In genomic region chr3:186950402-186951093, GRCh38 we compare ENCODE assay signal across 20 cellular contexts. TPM values are rescaled to one million over a fixed set of nuclear protein-coding genes. Genes with fewer than 3 reads are reported as not detected.
DNase-seq lines count a peak whose midpoint lies in the region; ATAC-seq and TF ChIP-seq lines count a peak whose summit lies in the region.
"Had no signal": no experiment of that assay in that cellular context is flagged by ENCODE, and none has a peak within 500 bp of the region (broad histone marks: within the 10 kb centered on the region; RNA-seq: fewer than 3 reads in every experiment).

No MANE protein-coding gene starts in this region.

- H3K27me3 ChIP-seq in left lung, result no peaks in the 10 kb centered on the region
- H3K27me3 ChIP-seq in PC-3 (ENCODE audit: low read length), result no peaks in the 10 kb centered on the region
- H3K27me3 ChIP-seq: colonic mucosa, MG63, pancreas, stomach had no signal

- H2AFZ ChIP-seq in OCI-LY7 (ENCODE audit: low read length) (no peak overlapping the region), PC-3 (ENCODE audit: low read length) (no peak overlapping the region)

- peaks cover 39% of the 10 kb centered on the region for H3K4me1 Mint-ChIP-seq in activated naive CD8-positive, alpha-beta T cell treated with anti-CD3 and anti-CD28 coated beads, Interleukin-2, amount 10 ng/mL, durations not matched to agents 7 days and 5 days
- peaks cover 42% of the 10 kb centered on the region for H3K4me1 Mint-ChIP-seq in activated naive CD8-positive, alpha-beta T cell treated with anti-CD3 and anti-CD28 coated beads for 36 hours
- peaks cover 79 to 82% of the 10 kb centered on the region in 2 donors for H3K4me1 Mint-ChIP-seq in effector memory CD8-positive, alpha-beta T cell (ENCODE audit: low read depth in 2 of 2)
- peaks cover 89% of the 10 kb centered on the region for H3K4me1 Mint-ChIP-seq in stimulated activated effector memory CD8-positive, alpha-beta T cell treated with anti-CD3 and anti-CD28 coated beads, Interleukin-12 subunit alpha, Interleukin-12 subunit beta, amount 100 ng/mL, for 72 hours

- no peak for ATAC-seq in activated naive CD8-positive, alpha-beta T cell treated with anti-CD3 and anti-CD28 coated beads, Interleukin-2, amount 10 ng/mL, durations not matched to agents 7 days and 5 days (ENCODE audit: low read depth)
- no peak for ATAC-seq in effector memory CD8-positive, alpha-beta T cell (replicated peaks)
- peak; percentile 47 for ATAC-seq in stimulated activated effector memory CD8-positive, alpha-beta T cell treated with anti-CD3 and anti-CD28 coated beads, Interleukin-12 subunit alpha, Interleukin-12 subunit beta, amount 100 ng/mL, for 72 hours
- ATAC-seq in left lung (no peak), PC-3 (no peak)
- ATAC-seq: HepG2, Panc1, pancreas had no signal

- intact Hi-C loops in OCI-LY7 (cut with micrococcal nuclease; ENCODE audit: unreplicated experiment) (no loop called here), left lung (cut with DNase I) (no loop called here), PC-3 (cut with micrococcal nuclease) (no loop called here)

- H3K9me3 ChIP-seq in OCI-LY7 (ENCODE audit: low read length), result peaks cover 12% of the 10 kb centered on the region; the same call in 1 of the 2 replicates
- no peaks in the 10 kb centered on the region for H3K9me3 ChIP-seq in left lung
- H3K9me3 ChIP-seq in PC-3 (ENCODE audit: low read length), result no peaks in the 10 kb centered on the region
- H3K9me3 ChIP-seq: colonic mucosa, pancreas had no signal

- H3K79me2 ChIP-seq in OCI-LY7 (ENCODE audit: insufficient read depth, low read depth, low read length), result peaks cover 67% of the 10 kb centered on the region
- H3K79me2 ChIP-seq in PC-3 (ENCODE audit: low read length), result no peaks in the 10 kb centered on the region

- H3K4me3 Mint-ChIP-seq in activated naive CD8-positive, alpha-beta T cell treated with anti-CD3 and anti-CD28 coated beads, Interleukin-2, amount 10 ng/mL, durations not matched to agents 7 days and 5 days, result no peak overlapping the region
- no peak overlapping the region for H3K4me3 Mint-ChIP-seq in activated naive CD8-positive, alpha-beta T cell treated with anti-CD3 and anti-CD28 coated beads for 36 hours
- peak overlapping the region; percentile 21 to 33 for H3K4me3 Mint-ChIP-seq in effector memory CD8-positive, alpha-beta T cell
- no peak overlapping the region for H3K4me3 Mint-ChIP-seq in stimulated activated effector memory CD8-positive, alpha-beta T cell treated with anti-CD3 and anti-CD28 coated beads, Interleukin-12 subunit alpha, Interleukin-12 subunit beta, amount 100 ng/mL, for 72 hours

- H3K27ac Mint-ChIP-seq in activated naive CD8-positive, alpha-beta T cell treated with anti-CD3 and anti-CD28 coated beads, Interleukin-2, amount 10 ng/mL, durations not matched to agents 7 days and 5 days, result peak overlapping the region; percentile 71
- H3K27ac Mint-ChIP-seq in activated naive CD8-positive, alpha-beta T cell treated with anti-CD3 and anti-CD28 coated beads for 36 hours, result no peak overlapping the region
- peak overlapping the region in 1 of 2 donors; percentile 86 for H3K27ac Mint-ChIP-seq in effector memory CD8-positive, alpha-beta T cell
- H3K27ac Mint-ChIP-seq in stimulated activated effector memory CD8-positive, alpha-beta T cell treated with anti-CD3 and anti-CD28 coated beads, Interleukin-12 subunit alpha, Interleukin-12 subunit beta, amount 100 ng/mL, for 72 hours, result peak overlapping the region; percentile 89

- H3K27me3 Mint-ChIP-seq in activated naive CD8-positive, alpha-beta T cell treated with anti-CD3 and anti-CD28 coated beads, Interleukin-2, amount 10 ng/mL, durations not matched to agents 7 days and 5 days, result no peaks in the 10 kb centered on the region
- no peaks in the 10 kb centered on the region for H3K27me3 Mint-ChIP-seq in activated naive CD8-positive, alpha-beta T cell treated with anti-CD3 and anti-CD28 coated beads for 36 hours
- no peaks in the 10 kb centered on the region for H3K27me3 Mint-ChIP-seq in effector memory CD8-positive, alpha-beta T cell

- H3K9ac ChIP-seq in PC-3 (ENCODE audit: low read length), result no peak overlapping the region

- CTCF ChIA-PET in OCI-LY7 (lab: Charles Lee; ENCODE audit: unreplicated experiment), result no interaction called here
- CTCF ChIA-PET in PC-3 (lab: Charles Lee), result no interaction called here

- H4K20me1 ChIP-seq in OCI-LY7 (ENCODE audit: insufficient read depth, low read length) (no peaks in the 10 kb centered on the region), PC-3 (ENCODE audit: low read length) (no peaks in the 10 kb centered on the region)

- H3K36me3 Mint-ChIP-seq in activated naive CD8-positive, alpha-beta T cell treated with anti-CD3 and anti-CD28 coated beads, Interleukin-2, amount 10 ng/mL, durations not matched to agents 7 days and 5 days, result peaks cover 74% of the 10 kb centered on the region
- peaks cover 60% of the 10 kb centered on the region for H3K36me3 Mint-ChIP-seq in activated naive CD8-positive, alpha-beta T cell treated with anti-CD3 and anti-CD28 coated beads for 36 hours
- H3K36me3 Mint-ChIP-seq in effector memory CD8-positive, alpha-beta T cell (ENCODE audit: insufficient read depth), result peaks cover 13% of the 10 kb centered on the region
- H3K36me3 Mint-ChIP-seq in stimulated activated effector memory CD8-positive, alpha-beta T cell treated with anti-CD3 and anti-CD28 coated beads, Interleukin-12 subunit alpha, Interleukin-12 subunit beta, amount 100 ng/mL, for 72 hours, result peaks cover 41% of the 10 kb centered on the region

- TF ChIP-seq CTCF in OCI-LY7 (conservative IDR thresholded peaks at IDR 0.05; ENCODE audit: low read length), result no peak
- no peak for TF ChIP-seq CTCF in left lung (IDR thresholded peaks at IDR 0.05)
- no peak for TF ChIP-seq CTCF in PC-3 (conservative IDR thresholded peaks at IDR 0.05; ENCODE audit: low read depth, low read length)

- no peak for DNase-seq in activated naive CD8-positive, alpha-beta T cell treated with anti-CD3 and anti-CD28 coated beads, Interleukin-2, amount 10 ng/mL, durations not matched to agents 7 days and 5 days
- DNase-seq in activated naive CD8-positive, alpha-beta T cell treated with anti-CD3 and anti-CD28 coated beads for 36 hours, result no peak
- DNase-seq in OCI-LY7 (ENCODE audit: low spot score) (no peak), NCI-H82 treated with DMSO at 0.1 percent for 48 hours (lab: John Stamatoyannopoulos, UW; ENCODE audit: unreplicated experiment) (no peak), left lung (no peak), PC-3 (no peak)
- no peak for DNase-seq in effector memory CD8-positive, alpha-beta T cell
- no peak for DNase-seq in stimulated activated effector memory CD8-positive, alpha-beta T cell treated with anti-CD3 and anti-CD28 coated beads, Interleukin-12 subunit alpha, Interleukin-12 subunit beta, amount 100 ng/mL, for 72 hours (ENCODE audit: low spot score in 2 of 2)
- DNase-seq: activated CD4-positive, alpha-beta T cell treated with anti-CD3 and anti-CD28 coated beads, Interleukin-2, amount 50 U/mL, for 48 hours; anterior cingulate cortex; colonic mucosa; DND-41; MG63; NCI-H82; pancreas; stimulated activated CD4-positive, alpha-beta T cell treated with anti-CD3 and anti-CD28 coated beads, Interleukin-1b, Interleukin-23, amount 100 ng/mL, for 48 hours; stomach had no signal

- H3K36me3 ChIP-seq in OCI-LY7 (ENCODE audit: insufficient read depth, low read length), result peaks cover 66% of the 10 kb centered on the region
- no peaks in the 10 kb centered on the region for H3K36me3 ChIP-seq in left lung
- H3K36me3 ChIP-seq in PC-3 (ENCODE audit: low read depth, low read length), result no peaks in the 10 kb centered on the region
- H3K36me3 ChIP-seq: colonic mucosa, MG63, pancreas, stomach had no signal

- peaks cover 55% of the 10 kb centered on the region for H3K4me1 ChIP-seq in OCI-LY7 (ENCODE audit: insufficient read depth, low read length, poor library complexity, severe bottlenecking)
- H3K4me1 ChIP-seq in left lung, result peaks cover 0 to 31% of the 10 kb centered on the region in 2 donors
- no peaks in the 10 kb centered on the region; the same call in 1 of the 2 replicates for H3K4me1 ChIP-seq in PC-3 (ENCODE audit: insufficient read depth, low read length)
- H3K4me1 ChIP-seq: colonic mucosa had no signal

- H3K9me3 Mint-ChIP-seq in activated naive CD8-positive, alpha-beta T cell treated with anti-CD3 and anti-CD28 coated beads, Interleukin-2, amount 10 ng/mL, durations not matched to agents 7 days and 5 days, result peaks cover 6% of the 10 kb centered on the region
- peaks cover 15% of the 10 kb centered on the region for H3K9me3 Mint-ChIP-seq in activated naive CD8-positive, alpha-beta T cell treated with anti-CD3 and anti-CD28 coated beads for 36 hours
- no peaks in the 10 kb centered on the region for H3K9me3 Mint-ChIP-seq in effector memory CD8-positive, alpha-beta T cell
- peaks cover 13% of the 10 kb centered on the region for H3K9me3 Mint-ChIP-seq in stimulated activated effector memory CD8-positive, alpha-beta T cell treated with anti-CD3 and anti-CD28 coated beads, Interleukin-12 subunit alpha, Interleukin-12 subunit beta, amount 100 ng/mL, for 72 hours

- no peaks in the 10 kb centered on the region for H3F3A ChIP-seq in PC-3 (ENCODE audit: low read length, unreplicated experiment)

- no TSS peak for BruUV-seq in OCI-LY7 (replicated peaks; lab: Mats Ljungman, UMichigan)
- no TSS peak for BruUV-seq in PC-3 (replicated peaks; lab: Mats Ljungman, UMichigan)

- POLR2A ChIA-PET in activated naive CD8-positive, alpha-beta T cell treated with anti-CD3 and anti-CD28 coated beads, Interleukin-2, amount 10 ng/mL, durations not matched to agents 7 days and 5 days (lab: Charles Lee), result no interaction called here
- POLR2A ChIA-PET in OCI-LY7 (lab: Charles Lee), result interaction anchor here (0.6 to 2.5 kb wide), 3 partner anchors 13 to 152 kb away, joined by 3 to 8 read pairs (median 5); no protein-coding TSS in a partner anchor
- POLR2A ChIA-PET in PC-3 (lab: Charles Lee; ENCODE audit: unreplicated experiment), result no interaction called here

- H3K9me2 ChIP-seq in OCI-LY7 (ENCODE audit: insufficient read depth, low read length) (no peaks in the 10 kb centered on the region), PC-3 (replicated peaks; ENCODE audit: low read length) (no peaks in the 10 kb centered on the region)

- 0 out of 2 replicates have a peak overlapping the region, but pooled peaks have one; percentile 67 for H3K4me2 ChIP-seq in OCI-LY7 (ENCODE audit: low read length)
- no peak overlapping the region for H3K4me2 ChIP-seq in PC-3 (ENCODE audit: low read length)

- peak overlapping the region; percentile 82 for H3K27ac ChIP-seq in OCI-LY7 (ENCODE audit: low read depth, low read length, poor library complexity, severe bottlenecking)
- no peak overlapping the region for H3K27ac ChIP-seq in left lung
- H3K27ac ChIP-seq in PC-3 (ENCODE audit: low read length), result no peak overlapping the region
- H3K27ac ChIP-seq: colonic mucosa, pancreas, SK-N-MC had no signal

- H3K4me3 ChIP-seq in OCI-LY7 (ENCODE audit: low read depth, low read length, poor library complexity, severe bottlenecking) (no peak overlapping the region), left lung (no peak overlapping the region), PC-3 (ENCODE audit: low read length) (no peak overlapping the region)
- H3K4me3 ChIP-seq: colonic mucosa, MG63, pancreas, SK-N-MC, stomach had no signal

RNA-seq across cellular contexts. Expression of gene ST6GAL1, which starts 20.2 kb away (rescaled TPM):
- 100 to 1,000 TPM; 142 to 150 TPM for total RNA-seq in activated naive CD8-positive, alpha-beta T cell treated with anti-CD3 and anti-CD28 coated beads, Interleukin-2, amount 10 ng/mL, durations not matched to agents 7 days and 5 days
- 10 to 100 TPM; 97.4 to 98.8 TPM for total RNA-seq in activated naive CD8-positive, alpha-beta T cell treated with anti-CD3 and anti-CD28 coated beads for 36 hours
- 173 and 192 TPM in 2 replicates for total RNA-seq in OCI-LY7 (2014; rRNA removed; shearing (Covaris generic))
- total RNA-seq in OCI-LY7 (2022) (373 and 375 TPM in 2 replicates), left lung (100 to 1,000 TPM in 1 of 2 donors, 10 to 100 TPM in 1; 49.9 to 132 TPM), PC-3 (2014; rRNA removed) (8.6 and 9.4 TPM in 2 replicates)

Comparison
In these comparisons a context has a peak if more than half of its experiments do, and no peak if none do; other contexts are left out.
1. H3K4me3 Mint-ChIP-seq: peak in effector memory CD8-positive, alpha-beta T cell (2 of 2); none in activated naive CD8-positive, alpha-beta T cell treated with anti-CD3 and anti-CD28 coated beads, Interleukin-2, amount 10 ng/mL, durations not matched to agents 7 days and 5 days (single experiment), activated naive CD8-positive, alpha-beta T cell treated with anti-CD3 and anti-CD28 coated beads for 36 hours (single experiment) and stimulated activated effector memory CD8-positive, alpha-beta T cell treated with anti-CD3 and anti-CD28 coated beads, Interleukin-12 subunit alpha, Interleukin-12 subunit beta, amount 100 ng/mL, for 72 hours (single experiment).